Comparison of ENCODE assay signal across 11 cellular contexts in genomic region chr16:58363746-58364393, GRCh38.
"Had no signal": no experiment of that assay in that cellular context is flagged by ENCODE, and none has a peak within 500 bp of the region (broad histone marks: within the 10 kb centered on the region; RNA-seq: fewer than 3 reads in every experiment).

No MANE protein-coding gene starts in this region.

- H3K4me2 ChIP-seq: GM23338, KMS-11 had no signal

- H3K4me3 Mint-ChIP-seq: GM23338, H9, HFFc6, IgD-negative memory B cell had no signal

- H3K4me3 ChIP-seq: GM23338 had no signal

- H3K27ac ChIP-seq: HL-60, KMS-11 had no signal

- ATAC-seq: GM23338 had no signal

- H3K27ac Mint-ChIP-seq: GM23338, H9, HFFc6, IgD-negative memory B cell had no signal

- DNase-seq: H9, HCEC 1CT, HFFc6, Karpas-422, KBM-7 had no signal

- H2AFZ ChIP-seq: GM23338 had no signal

- FAIRE-seq: H1, H54 had no signal

- H3K4me1 Mint-ChIP-seq: GM23338, H9 had no signal

- H3K9ac ChIP-seq: KMS-11 had no signal
